Comparison of ENCODE assay signal across 1 cellular context in the genomic region with DNA sequence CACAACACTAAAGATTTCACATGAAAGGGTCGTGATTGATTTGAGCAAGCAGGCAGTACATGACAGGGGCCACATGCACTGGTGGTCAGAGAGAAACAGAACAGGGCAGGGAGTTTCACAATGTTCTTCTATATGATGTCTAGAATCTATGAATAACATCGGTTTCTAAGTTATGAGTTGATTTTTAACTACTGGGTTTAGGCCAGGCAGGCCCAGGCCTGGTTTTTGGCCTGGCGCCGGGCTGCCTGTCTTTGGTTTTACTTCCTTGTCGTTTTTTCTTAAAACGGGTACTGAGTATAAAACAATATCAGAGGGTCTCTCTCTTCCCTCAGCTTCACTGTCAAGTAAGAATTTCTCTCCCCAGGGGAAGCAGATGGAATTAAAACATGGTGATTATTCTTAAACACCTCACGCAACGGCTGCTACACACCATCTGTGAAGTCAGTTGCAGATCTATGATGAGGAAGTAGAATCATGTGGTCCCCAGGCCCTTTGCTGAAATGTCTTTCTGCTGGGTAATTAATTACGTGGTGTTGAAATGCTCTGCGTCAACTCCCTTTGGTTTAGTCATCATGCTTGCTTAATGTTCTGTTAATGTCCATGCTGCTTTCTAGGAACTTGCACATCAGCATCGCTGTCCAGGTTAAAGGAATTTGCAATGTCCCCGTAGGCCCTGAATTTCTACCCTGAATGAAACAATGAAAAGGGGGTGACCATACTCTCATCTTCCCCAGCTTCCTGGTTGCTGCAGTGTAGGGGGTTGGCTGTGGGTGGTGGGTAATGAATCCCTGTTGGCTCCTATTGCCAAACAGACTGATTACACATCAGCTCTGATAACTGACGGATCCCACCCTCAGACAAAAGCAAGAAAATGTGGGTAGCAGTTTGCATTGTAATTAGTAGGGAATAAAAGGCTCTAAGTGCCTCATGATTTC.
TF ChIP-seq lines count a peak whose summit lies in the region.

No MANE protein-coding gene starts in this region.

TF ChIP-seq in A549, 52 proteins besides CTCF, POLR2A, EP300 and RAD21 (continued from another document):
- TF ChIP-seq, protein P1, sequence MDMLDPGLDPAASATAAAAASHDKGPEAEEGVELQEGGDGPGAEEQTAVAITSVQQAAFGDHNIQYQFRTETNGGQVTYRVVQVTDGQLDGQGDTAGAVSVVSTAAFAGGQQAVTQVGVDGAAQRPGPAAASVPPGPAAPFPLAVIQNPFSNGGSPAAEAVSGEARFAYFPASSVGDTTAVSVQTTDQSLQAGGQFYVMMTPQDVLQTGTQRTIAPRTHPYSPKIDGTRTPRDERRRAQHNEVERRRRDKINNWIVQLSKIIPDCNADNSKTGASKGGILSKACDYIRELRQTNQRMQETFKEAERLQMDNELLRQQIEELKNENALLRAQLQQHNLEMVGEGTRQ (IDR thresholded peaks at IDR 0.05) = no peak
- peak; percentile 29; the same call in 1 of the 2 replicates for TF ChIP-seq HOXA7 (CRISPR knock-in tag; IDR thresholded peaks at IDR 0.05)
- no peak for TF ChIP-seq EHMT2 (IDR thresholded peaks at IDR 0.05; ENCODE audit: low read depth)
- no peak for TF ChIP-seq HOXB13 (CRISPR knock-in tag; IDR thresholded peaks at IDR 0.05; ENCODE audit: low read depth)
- no peak for TF ChIP-seq ZC3H11A (IDR thresholded peaks at IDR 0.05)
- no peak for TF ChIP-seq TP53 (CRISPR knock-in tag; IDR thresholded peaks at IDR 0.05)
- TF ChIP-seq RCOR1 (IDR thresholded peaks at IDR 0.05; ENCODE audit: low read depth, low read length) = no peak
- TF ChIP-seq, protein P2, sequence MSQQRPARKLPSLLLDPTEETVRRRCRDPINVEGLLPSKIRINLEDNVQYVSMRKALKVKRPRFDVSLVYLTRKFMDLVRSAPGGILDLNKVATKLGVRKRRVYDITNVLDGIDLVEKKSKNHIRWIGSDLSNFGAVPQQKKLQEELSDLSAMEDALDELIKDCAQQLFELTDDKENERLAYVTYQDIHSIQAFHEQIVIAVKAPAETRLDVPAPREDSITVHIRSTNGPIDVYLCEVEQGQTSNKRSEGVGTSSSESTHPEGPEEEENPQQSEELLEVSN (IDR thresholded peaks at IDR 0.05; ENCODE audit: borderline replicate concordance, low read depth) = no peak
- TF ChIP-seq KDM1A (IDR thresholded peaks at IDR 0.05; ENCODE audit: low read depth) = no peak
- no peak for TF ChIP-seq PHF8 (IDR thresholded peaks at IDR 0.05; ENCODE audit: borderline replicate concordance, low read depth)
- no peak for TF ChIP-seq HEYL (CRISPR knock-in tag; IDR thresholded peaks at IDR 0.05)
- TF ChIP-seq RFX5 (IDR thresholded peaks at IDR 0.05) = no peak
- 0 out of 2 replicates have a peak, but pooled peaks have one; percentile 39 for TF ChIP-seq FOSL2 (IDR thresholded peaks at IDR 0.05)
- TF ChIP-seq FOSL2 (CRISPR knock-in tag; IDR thresholded peaks at IDR 0.05) = peak; percentile 53
- no peak for TF ChIP-seq POLR2AphosphoS2 (conservative IDR thresholded peaks at IDR 0.05; ENCODE audit: low read length)
- TF ChIP-seq, protein P3, sequence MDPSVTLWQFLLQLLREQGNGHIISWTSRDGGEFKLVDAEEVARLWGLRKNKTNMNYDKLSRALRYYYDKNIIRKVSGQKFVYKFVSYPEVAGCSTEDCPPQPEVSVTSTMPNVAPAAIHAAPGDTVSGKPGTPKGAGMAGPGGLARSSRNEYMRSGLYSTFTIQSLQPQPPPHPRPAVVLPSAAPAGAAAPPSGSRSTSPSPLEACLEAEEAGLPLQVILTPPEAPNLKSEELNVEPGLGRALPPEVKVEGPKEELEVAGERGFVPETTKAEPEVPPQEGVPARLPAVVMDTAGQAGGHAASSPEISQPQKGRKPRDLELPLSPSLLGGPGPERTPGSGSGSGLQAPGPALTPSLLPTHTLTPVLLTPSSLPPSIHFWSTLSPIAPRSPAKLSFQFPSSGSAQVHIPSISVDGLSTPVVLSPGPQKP (IDR thresholded peaks at IDR 0.05; ENCODE audit: low read depth, low read length) = no peak
- no peak for TF ChIP-seq ZNF302 (CRISPR knock-in tag; IDR thresholded peaks at IDR 0.05)
- no peak for TF ChIP-seq JUN (IDR thresholded peaks at IDR 0.05)
- TF ChIP-seq FOSB (CRISPR knock-in tag; IDR thresholded peaks at IDR 0.05) = no peak
